In the genomic region with DNA sequence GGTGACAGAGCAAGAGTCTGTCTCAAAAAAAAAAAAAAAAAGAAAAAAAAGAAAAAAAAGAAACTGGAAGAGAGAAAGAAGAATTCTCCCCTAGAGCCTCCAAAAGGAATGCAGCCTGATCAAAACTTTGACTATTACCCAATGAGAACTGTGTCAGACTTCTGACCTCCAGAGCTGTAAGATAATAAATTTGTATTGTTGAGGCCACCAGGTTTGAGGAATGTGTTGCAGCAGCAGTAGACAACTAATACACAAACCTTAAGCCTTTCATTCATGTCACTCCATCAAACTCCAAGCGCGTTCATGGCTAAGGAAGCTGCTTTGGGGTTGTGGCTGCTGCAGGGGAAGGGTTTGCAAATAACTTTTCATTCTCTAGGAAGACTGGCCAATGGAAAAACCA, we compare ENCODE assay signal across 17 cellular contexts.
"Had no signal": no experiment of that assay in that cellular context is flagged by ENCODE, and none has a peak within 500 bp of the region (broad histone marks: within the 10 kb centered on the region; RNA-seq: fewer than 3 reads in every experiment).

No MANE protein-coding gene starts in this region.

- H3K27ac ChIP-seq: gastroesophageal sphincter, sigmoid colon, skin epidermis, uterus had no signal

- H3K36me3 Mint-ChIP-seq: type B pancreatic cell had no signal

- H3K9me3 ChIP-seq: mucosa of descending colon, uterus had no signal

- H3K4me3 Mint-ChIP-seq: naive thymus-derived CD8-positive, alpha-beta T cell; neural crest cell; type B pancreatic cell had no signal

- H3K27ac Mint-ChIP-seq: naive thymus-derived CD8-positive, alpha-beta T cell; type B pancreatic cell had no signal

- H3K27me3 Mint-ChIP-seq: naive thymus-derived CD8-positive, alpha-beta T cell; type B pancreatic cell had no signal

- H3K27me3 ChIP-seq: dorsolateral prefrontal cortex, gastroesophageal sphincter, sigmoid colon, uterus had no signal

- H3K9me3 Mint-ChIP-seq: neural crest cell, type B pancreatic cell had no signal

- H3K36me3 ChIP-seq: gastroesophageal sphincter, sigmoid colon, uterus had no signal

- H3K4me1 Mint-ChIP-seq: naive thymus-derived CD8-positive, alpha-beta T cell had no signal

- DNase-seq: cortex of kidney; dorsolateral prefrontal cortex; effector memory CD4-positive, alpha-beta T cell; foreskin fibroblast; glutamatergic neuron; kidney glomerular epithelial cell; mucosa of descending colon; naive thymus-derived CD8-positive, alpha-beta T cell; posterior cingulate gyrus; sigmoid colon; stimulated activated CD4-positive, alpha-beta T cell treated with anti-CD3 and anti-CD28 coated beads, Interleukin-12 subunit alpha, Interleukin-12 subunit beta, amount 100 ng/mL, for 4 hours; stimulated activated naive CD4-positive, alpha-beta T cell treated with Interleukin-2 at 50 U/mL for 16 hours; uterus had no signal

- H3K4me3 ChIP-seq: dorsolateral prefrontal cortex, gastroesophageal sphincter, mucosa of descending colon, sigmoid colon, skin epidermis, uterus had no signal
